ENCODE assay signal across 8 cellular contexts in the genomic region with DNA sequence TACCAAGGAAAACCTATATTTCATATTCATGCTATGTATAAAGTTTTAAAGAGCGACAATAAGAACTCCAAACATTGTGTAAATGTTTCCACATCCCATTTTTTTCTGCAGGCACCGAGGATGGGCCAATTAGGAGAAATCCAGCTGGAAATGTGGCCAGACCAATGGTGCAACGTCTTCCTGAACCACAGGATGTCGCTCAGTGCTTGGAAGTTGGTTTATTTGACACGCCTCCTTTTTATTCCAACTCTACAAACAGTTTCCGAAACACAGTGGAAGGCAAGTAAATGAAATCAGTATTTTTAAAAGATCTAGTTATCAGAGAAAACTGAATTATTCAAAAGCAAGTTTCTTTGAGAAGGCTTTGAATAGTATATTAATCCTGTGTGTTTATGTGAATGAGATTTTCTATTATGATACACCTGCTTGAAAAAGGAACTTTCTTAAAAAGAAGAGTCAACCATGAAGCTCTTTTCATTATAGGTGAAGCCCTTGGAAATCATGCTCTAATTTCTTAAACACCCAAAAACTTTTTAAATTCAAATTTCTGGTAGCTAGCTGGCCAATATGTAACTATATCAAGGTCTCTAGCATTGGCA. TPM values are rescaled to one million over a fixed set of nuclear protein-coding genes. Genes with fewer than 3 reads are reported as not detected.
DNase-seq lines count a peak whose midpoint lies in the region; ATAC-seq and TF ChIP-seq lines count a peak whose summit lies in the region.

No MANE protein-coding gene starts in this region.

- H3K9ac ChIP-seq in MM.1S (ENCODE audit: low read length) = no peak overlapping the region

- no peaks in the 10 kb centered on the region for H3K79me2 ChIP-seq in MM.1S (ENCODE audit: low read length)

- peak; percentile 76 for TF ChIP-seq CTCF in foreskin keratinocyte (conservative IDR thresholded peaks at IDR 0.05)
- no peak for TF ChIP-seq CTCF in GM13977 (IDR thresholded peaks at IDR 0.05; ENCODE audit: extremely low read depth, insufficient read depth, missing control alignments)
- no peak for TF ChIP-seq CTCF in MM.1S (IDR thresholded peaks at IDR 0.05; ENCODE audit: low read length)

- no peak overlapping the region for H3K27ac ChIP-seq in foreskin keratinocyte
- H3K27ac ChIP-seq in MM.1S (ENCODE audit: low read length) = no peak overlapping the region

- in situ Hi-C loops in GM13977 (cut with MboI; ENCODE audit: low pct_unique_long_range_greater_than_20kb, low sequenced_read_pairs, unreplicated experiment) = no loop called here

- no peaks in the 10 kb centered on the region for H3K9me2 ChIP-seq in MM.1S (replicated peaks; ENCODE audit: insufficient read depth, low read length)

- H3K4me3 ChIP-seq in H7 (ENCODE audit: insufficient read depth, low read depth, low read length) (no peak overlapping the region), MM.1S (ENCODE audit: low read length) (no peak overlapping the region)

- peak; percentile 86 for ATAC-seq in foreskin keratinocyte
- no peak for ATAC-seq in HG02938 (IDR thresholded peaks at IDR 0.05; ENCODE audit: unreplicated experiment)

- H3K36me3 ChIP-seq in H7 (replicated peaks; ENCODE audit: control insufficient read depth, insufficient read depth, low read length) (no peaks in the 10 kb centered on the region), MM.1S (replicated peaks; ENCODE audit: insufficient read depth, low read length) (no peaks in the 10 kb centered on the region)

- peak; percentile 5 for DNase-seq in H7
- DNase-seq in RKO (ENCODE audit: low spot score) = peak; percentile 80
- DNase-seq in foreskin keratinocyte = peak in 1 of 2 donors; percentile 23
- DNase-seq in pulmonary artery endothelial cell (ENCODE audit: low read depth, low spot score) = peak; percentile 39
- DNase-seq in GM13977 (ENCODE audit: low spot score) = no peak
- no peak for DNase-seq in stimulated activated CD4-positive, alpha-beta T cell treated with anti-CD3 and anti-CD28 coated beads, Interleukin-4, amount 100 ng/mL, for 24 hours
- no peak for DNase-seq in MM.1S

- no peaks in the 10 kb centered on the region for H4K20me1 ChIP-seq in MM.1S (ENCODE audit: insufficient read depth, low read length)

- H3K27me3 ChIP-seq in H7 (ENCODE audit: control insufficient read depth, insufficient read depth, low read length) = no peaks in the 10 kb centered on the region
- no peaks in the 10 kb centered on the region for H3K27me3 ChIP-seq in foreskin keratinocyte
- no peaks in the 10 kb centered on the region for H3K27me3 ChIP-seq in MM.1S (replicated peaks; ENCODE audit: insufficient read depth, low read length)

- H3K9me3 ChIP-seq in MM.1S (replicated peaks; ENCODE audit: insufficient read depth, low read length) = no peaks in the 10 kb centered on the region

- no peaks in the 10 kb centered on the region for H3F3A ChIP-seq in MM.1S (ENCODE audit: insufficient read depth, low read length)

- no peaks in the 10 kb centered on the region for H3K4me1 ChIP-seq in foreskin keratinocyte
- H3K4me1 ChIP-seq in MM.1S (ENCODE audit: low read length) = 0 out of 2 replicates have a peak, but pooled peaks cover 7% of the 10 kb centered on the region

- H2AFZ ChIP-seq in MM.1S (ENCODE audit: low read length) = no peak overlapping the region

- no peak overlapping the region for H3K4me2 ChIP-seq in MM.1S (ENCODE audit: low read depth, low read length)

RNA-seq across cellular contexts. Expression of gene TYRP1, which starts 9.1 kb away (rescaled TPM):
- 0.26 and 0.59 TPM in 2 replicates for total RNA-seq in H7 (2014; rRNA removed; shearing (Covaris generic))
- total RNA-seq in foreskin keratinocyte = 0.18 and 0.61 TPM in 2 replicates
- 0.10 and 0.22 TPM in 2 replicates for polyA plus RNA-seq in foreskin keratinocyte
- 0.26 and 0.28 TPM in 2 replicates for total RNA-seq in pulmonary artery endothelial cell

Comparison
In these comparisons a context has a peak if more than half of its experiments do, and no peak if none do; other contexts are left out.
1. DNase-seq: peak in H7 (single experiment), RKO (single experiment) and pulmonary artery endothelial cell (single experiment); none in GM13977 (single experiment), stimulated activated CD4-positive, alpha-beta T cell treated with anti-CD3 and anti-CD28 coated beads, Interleukin-4, amount 100 ng/mL, for 24 hours (single experiment) and MM.1S (single experiment).